Comparison of ENCODE assay signal across 8 cellular contexts in the genomic region with DNA sequence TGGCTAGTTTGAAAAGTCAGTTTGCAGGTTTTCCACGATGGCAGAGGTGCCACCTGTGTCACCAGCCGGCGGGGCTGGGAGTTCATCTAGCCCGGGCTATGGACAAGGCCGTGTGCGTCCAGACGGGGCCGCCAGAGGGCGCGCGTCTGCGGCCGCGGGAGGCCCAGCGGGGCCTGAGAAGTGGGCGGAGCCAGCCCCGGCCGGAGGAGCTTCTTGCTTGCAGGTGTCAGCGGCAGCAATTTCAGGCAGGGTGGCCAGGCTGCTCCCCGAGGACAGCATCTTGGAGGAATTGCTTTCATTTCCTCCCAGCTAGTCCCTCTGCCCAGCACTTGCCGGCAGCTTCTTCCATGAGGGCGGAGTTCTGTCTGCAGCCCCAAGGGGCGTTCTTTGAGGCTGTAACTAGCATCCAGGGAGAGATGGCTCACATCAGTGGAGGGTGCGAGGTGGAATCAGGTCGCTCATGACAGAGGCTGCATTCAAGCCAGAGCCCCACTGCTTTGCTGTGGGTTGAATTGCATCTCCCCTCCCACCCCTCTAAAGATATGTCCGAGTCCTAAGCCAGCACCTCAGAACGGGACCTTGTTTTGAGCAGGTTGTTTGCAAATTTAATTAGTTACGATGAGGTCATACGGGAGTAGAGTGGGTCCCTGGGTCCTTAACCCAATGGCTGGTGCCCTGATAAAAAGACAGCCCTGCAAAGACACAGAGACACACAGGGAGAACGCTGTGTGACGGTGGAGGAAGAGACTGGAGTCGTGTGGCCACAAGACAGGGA.
DNase-seq lines count a peak whose midpoint lies in the region; ATAC-seq, FAIRE-seq and TF ChIP-seq lines count a peak whose summit lies in the region.

No MANE protein-coding gene starts in this region.

- no peaks in the 10 kb centered on the region for H3K9me3 ChIP-seq in SJCRH30 (replicated peaks)
- no peaks in the 10 kb centered on the region for H3K9me3 ChIP-seq in pancreas
- no peaks in the 10 kb centered on the region for H3K9me3 ChIP-seq in thymus (ENCODE audit: control insufficient read depth)

- ATAC-seq in pancreas = peak; percentile 87 to 95 (median 94)

- WGBS in pancreas, 2 donors = 21 to 24% methylated on average over 28 to 32 of the region's 32 CpGs
- WGBS in thymus = 25% methylated on average over 32 of the region's 32 CpGs

- H3K36me3 ChIP-seq in SJCRH30 (no peaks in the 10 kb centered on the region), pancreas (no peaks in the 10 kb centered on the region), thymus (ENCODE audit: control insufficient read depth, insufficient read depth) (no peaks in the 10 kb centered on the region)

- H3K4me1 ChIP-seq in SJCRH30 (no peaks in the 10 kb centered on the region), pancreas (no peaks in the 10 kb centered on the region), thymus (ENCODE audit: control insufficient read depth, insufficient read depth, low read length) (peaks cover 17% of the 10 kb centered on the region)

- no peak overlapping the region for H3K4me3 ChIP-seq in SJCRH30
- H3K4me3 ChIP-seq in pancreas = no peak overlapping the region
- H3K4me3 ChIP-seq in thymus (ENCODE audit: low read length) = peak overlapping the region; percentile 39

- TF ChIP-seq CTCF in LNCAP (IDR thresholded peaks at IDR 0.05) (peak; percentile 98), pancreas (IDR thresholded peaks at IDR 0.05) (peak; percentile 95 to 99 (median 97))

- no peak for TF ChIP-seq POLR2A in H54 (IDR thresholded peaks at IDR 0.05; ENCODE audit: low read depth, low read length)

- no peaks in the 10 kb centered on the region for H3K27me3 ChIP-seq in SJCRH30
- no peaks in the 10 kb centered on the region for H3K27me3 ChIP-seq in pancreas
- no peaks in the 10 kb centered on the region for H3K27me3 ChIP-seq in thymus (ENCODE audit: control insufficient read depth, insufficient read depth)

- FAIRE-seq in H54 (lab: Jason Lieb, UNC) = no peak
- FAIRE-seq in pancreas (lab: Jason Lieb, UNC) = no peak

- no peak overlapping the region for H3K27ac ChIP-seq in SJCRH30
- H3K27ac ChIP-seq in pancreas = no peak overlapping the region
- no peak overlapping the region for H3K27ac ChIP-seq in thymus (ENCODE audit: low read depth)

- intact Hi-C loops in pancreas (cut with DNase I) = no loop called here

- DNase-seq in GDM1 (lab: John Stamatoyannopoulos, UW) (peak; percentile 63), H54 (ENCODE audit: insufficient read length, low spot score) (peak; percentile 90), SJCRH30 (peak; percentile 56 to 69), activated gamma-delta T cell (lab: John Stamatoyannopoulos, UW) (peak; percentile 64), germinal center (ENCODE audit: low spot score) (peak; percentile 95), pancreas (peak; percentile 74 to 96 (median 88))
